Comparison of ENCODE assay signal across 8 cellular contexts in the genomic region with DNA sequence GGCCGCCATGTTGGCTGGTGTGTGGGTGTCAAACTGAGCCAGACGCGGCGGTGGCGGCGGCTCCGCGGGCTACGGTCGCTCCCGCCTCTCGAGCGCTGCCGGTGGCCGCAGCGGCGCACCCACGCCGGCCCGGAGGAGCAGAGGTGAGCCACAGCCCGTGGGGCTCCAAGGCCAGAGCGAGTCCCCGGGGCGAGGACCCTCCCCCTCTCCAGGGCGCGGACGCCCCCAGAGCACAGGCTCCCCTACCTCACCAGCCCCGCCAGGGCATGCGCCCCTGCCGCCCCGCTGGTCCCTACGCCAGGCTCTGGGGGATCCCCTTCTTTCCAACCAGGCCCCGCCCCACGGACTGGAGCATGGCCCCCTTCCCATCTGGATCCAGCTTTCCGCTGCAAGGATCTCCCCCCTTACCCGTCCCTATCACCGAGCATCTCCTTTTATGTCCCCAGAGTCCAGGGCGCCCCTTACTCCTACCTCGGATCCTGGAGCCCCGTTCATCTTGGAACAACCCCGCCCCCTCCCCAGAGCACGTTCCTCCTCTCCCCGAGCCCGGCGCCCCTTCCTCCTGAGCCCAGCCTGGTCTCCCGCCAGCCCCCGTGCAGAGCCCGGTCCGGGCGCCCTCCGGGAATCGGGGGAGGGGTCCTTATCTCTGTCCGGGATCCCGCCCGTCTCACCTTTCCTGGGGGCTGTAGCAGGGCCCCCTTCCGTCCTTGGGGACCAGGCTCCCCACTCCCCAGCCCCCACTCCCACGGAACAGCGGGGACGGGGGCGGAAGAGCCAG. TPM values are rescaled to one million over a fixed set of nuclear protein-coding genes. Genes with fewer than 3 reads are reported as not detected.
A peak's percentile ranks its signal among the peaks of the same experiment; 100 is the strongest.
DNase-seq lines count a peak whose midpoint lies in the region; ATAC-seq and TF ChIP-seq lines count a peak whose summit lies in the region.

No MANE protein-coding gene starts in this region.

- H3K27ac ChIP-seq in VCaP (peak overlapping the region; percentile 89), mucosa of rectum (ENCODE audit: low read depth in 2 of 2, low read length in 2 of 2) (peak overlapping the region; percentile 67 to 83), subcutaneous abdominal adipose tissue (ENCODE audit: low read depth, low read length) (peak overlapping the region; percentile 60)
- H3K27ac ChIP-seq in effector memory CD4-positive, alpha-beta T cell (ENCODE audit: insufficient read depth, low read length, poor library complexity, severe bottlenecking) = peak overlapping the region; percentile 32

- peak; percentile 25; the same call in 1 of the 2 replicates for TF ChIP-seq CTCF in VCaP (conservative IDR thresholded peaks at IDR 0.05)

- H3K9ac ChIP-seq in mucosa of rectum (ENCODE audit: low read depth in 1 of 2, low read length in 2 of 2) = peak overlapping the region; percentile 79 to 85
- peak overlapping the region; percentile 81 to 95 (median 93) for H3K9ac ChIP-seq in subcutaneous abdominal adipose tissue (ENCODE audit: low read length in 5 of 5)

- H3K9me3 ChIP-seq in effector memory CD4-positive, alpha-beta T cell (ENCODE audit: control insufficient read depth, low read length) = no peaks in the 10 kb centered on the region
- H3K9me3 ChIP-seq in mucosa of rectum (ENCODE audit: control insufficient read depth in 2 of 2, low read length in 2 of 2) (no peaks in the 10 kb centered on the region), subcutaneous abdominal adipose tissue (ENCODE audit: control insufficient read depth in 5 of 5, low read length in 5 of 5) (no peaks in the 10 kb centered on the region)

- no peaks in the 10 kb centered on the region for H3K27me3 ChIP-seq in effector memory CD4-positive, alpha-beta T cell (replicated peaks; ENCODE audit: control insufficient read depth, insufficient read depth, low read length, poor library complexity, severe bottlenecking)
- H3K27me3 ChIP-seq in mucosa of rectum (ENCODE audit: control insufficient read depth in 2 of 2, insufficient read depth in 2 of 2, low read length in 2 of 2) (no peaks in the 10 kb centered on the region), subcutaneous abdominal adipose tissue (ENCODE audit: control insufficient read depth in 5 of 5, insufficient read depth in 4 of 5, low read length in 5 of 5) (no peaks in the 10 kb centered on the region)

- DNase-seq in A172 (ENCODE audit: low spot score) = peak; percentile 19
- peak in 2 of 3 donors; percentile 2 to 17 for DNase-seq in effector memory CD4-positive, alpha-beta T cell
- no peak for DNase-seq in AG08395 (ENCODE audit: low spot score)

- peaks cover 8% of the 10 kb centered on the region for H3K4me1 ChIP-seq in effector memory CD4-positive, alpha-beta T cell (ENCODE audit: control insufficient read depth, insufficient read depth, low read length, poor library complexity, severe bottlenecking)
- H3K4me1 ChIP-seq in mucosa of rectum (ENCODE audit: control insufficient read depth in 2 of 2, insufficient read depth in 2 of 2, low read length in 2 of 2) = peaks cover 4% of the 10 kb centered on the region in 2 donors
- peaks cover 0 to 14% (median 12%) of the 10 kb centered on the region in 5 donors for H3K4me1 ChIP-seq in subcutaneous abdominal adipose tissue (ENCODE audit: control insufficient read depth in 5 of 5, insufficient read depth in 5 of 5, low read length in 5 of 5)

- H3K4me3 ChIP-seq in effector memory CD4-positive, alpha-beta T cell (ENCODE audit: insufficient read depth, low read depth, low read length, poor library complexity, severe bottlenecking) = peak overlapping the region; percentile 91
- H3K4me3 ChIP-seq in mucosa of rectum (ENCODE audit: low read length in 2 of 2) (peak overlapping the region; percentile 87 to 94), subcutaneous abdominal adipose tissue (ENCODE audit: low read depth in 1 of 5, low read length in 5 of 5) (peak overlapping the region; percentile 86 to 97 (median 92))

- ATAC-seq in GM18907 (IDR thresholded peaks at IDR 0.05; ENCODE audit: unreplicated experiment) (peak; percentile 73), HG03139 (IDR thresholded peaks at IDR 0.05; ENCODE audit: unreplicated experiment) (peak; percentile 60)

- H3K36me3 ChIP-seq in effector memory CD4-positive, alpha-beta T cell (ENCODE audit: control insufficient read depth, insufficient read depth, low read length) = no peaks in the 10 kb centered on the region
- no peaks in the 10 kb centered on the region for H3K36me3 ChIP-seq in mucosa of rectum (ENCODE audit: control insufficient read depth in 2 of 2, insufficient read depth in 2 of 2, low read length in 2 of 2)
- peaks cover 0 to 4% (median 0%) of the 10 kb centered on the region in 5 donors for H3K36me3 ChIP-seq in subcutaneous abdominal adipose tissue (ENCODE audit: control insufficient read depth in 5 of 5, insufficient read depth in 5 of 5, low read length in 5 of 5)

RNA-seq across cellular contexts. Expression of gene EPN2, which starts 0.4 kb away (rescaled TPM):
- total RNA-seq in A172 (2014; rRNA removed; shearing (Covaris generic)) = 9.8 and 10.4 TPM in 2 replicates

Comparison
In these comparisons a context has a peak if more than half of its experiments do, and no peak if none do; other contexts are left out.
1. H3K27ac ChIP-seq: peak in every context shown above with its lines; median percentile 89 in VCaP; 75 in mucosa of rectum; 60 in subcutaneous abdominal adipose tissue; 32 in effector memory CD4-positive, alpha-beta T cell.